Comparison of ENCODE assay signal across 23 cellular contexts in the genomic region with DNA sequence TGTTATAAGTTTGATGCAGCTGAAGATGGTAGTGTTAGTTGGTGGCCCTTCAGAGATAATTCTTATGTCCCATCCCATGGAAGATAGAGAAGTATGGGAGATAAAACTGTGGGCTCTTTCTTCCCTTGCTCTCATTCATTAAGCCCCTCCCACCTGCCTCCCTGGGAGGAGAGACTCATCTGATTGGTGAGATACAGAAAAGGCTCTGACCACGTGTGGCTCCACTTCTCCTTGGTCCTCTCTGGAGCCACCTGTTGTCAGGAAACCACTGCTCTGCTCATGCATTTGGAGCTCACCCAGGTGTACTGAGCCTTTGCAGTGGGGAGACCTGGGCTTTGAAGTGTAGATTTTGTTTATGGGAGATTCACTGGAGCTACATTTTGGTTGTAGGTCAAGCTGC.
"Had no signal": no experiment of that assay in that cellular context is flagged by ENCODE, and none has a peak within 500 bp of the region (broad histone marks: within the 10 kb centered on the region; RNA-seq: fewer than 3 reads in every experiment).

No MANE protein-coding gene starts in this region.

- H3K4me1 ChIP-seq: colonic mucosa, esophagus squamous epithelium, gastrocnemius medialis had no signal

- H3K36me3 ChIP-seq: colonic mucosa, esophagus squamous epithelium, gastrocnemius medialis, heart right ventricle, left lung, lower lobe of right lung had no signal

- H3K4me3 ChIP-seq: colonic mucosa, esophagus squamous epithelium, gastrocnemius medialis, heart right ventricle, left lung, lower lobe of right lung, mucosa of descending colon had no signal

- H3K27ac ChIP-seq: colonic mucosa, epithelial cell of prostate, esophagus squamous epithelium, gastrocnemius medialis, heart right ventricle, left lung, lower lobe of right lung had no signal

- H3K9me3 ChIP-seq: colonic mucosa, esophagus squamous epithelium, gastrocnemius medialis, heart right ventricle, left lung, lower lobe of right lung, mucosa of descending colon had no signal

- DNase-seq: colonic mucosa; cortex of kidney; effector CD8-positive, alpha-beta T cell; effector memory CD8-positive, alpha-beta T cell; endodermal cell; erythroblast; esophagus squamous epithelium; foreskin fibroblast; foreskin melanocyte; gastrocnemius medialis; glutamatergic neuron; head of caudate nucleus; heart right ventricle; hippocampal formation; left cardiac atrium; left lung; left ventricle myocardium superior; lower lobe of right lung; mesenchymal stem cell; mucosa of descending colon; naive B cell had no signal

- ATAC-seq: effector memory CD8-positive, alpha-beta T cell; esophagus mucosa; gastrocnemius medialis; heart right ventricle; left cardiac atrium; left lung; left ventricle myocardium superior; lower lobe of right lung; mucosa of descending colon had no signal

- H3K27me3 ChIP-seq: colonic mucosa, esophagus squamous epithelium, gastrocnemius medialis, heart right ventricle, left lung had no signal
